8 cellular contexts compared by ENCODE assay signal in genomic region chr10:101000602-101000991, GRCh38. TPM values are rescaled to one million over a fixed set of nuclear protein-coding genes. Genes with fewer than 3 reads are reported as not detected.
DNase-seq lines count a peak whose midpoint lies in the region; ATAC-seq, FAIRE-seq and TF ChIP-seq lines count a peak whose summit lies in the region.
"Had no signal": no experiment of that assay in that cellular context is flagged by ENCODE, and none has a peak within 500 bp of the region (broad histone marks: within the 10 kb centered on the region; RNA-seq: fewer than 3 reads in every experiment).

No MANE protein-coding gene starts in this region.

- H3K27me3 ChIP-seq in keratinocyte (ENCODE audit: control insufficient read depth, extremely low read depth, insufficient read depth, low read length) (no peaks in the 10 kb centered on the region), aorta (ENCODE audit: control insufficient read depth in 1 of 2, insufficient read depth in 2 of 2, low read length in 1 of 2) (no peaks in the 10 kb centered on the region)

- no peaks in the 10 kb centered on the region for H3K9me1 ChIP-seq in keratinocyte (ENCODE audit: control insufficient read depth, extremely low read depth, insufficient read depth, low read length)

- H3K27me3 Mint-ChIP-seq in stimulated activated naive CD8-positive, alpha-beta T cell treated with anti-CD3 and anti-CD28 coated beads, Interleukin-15, Interleukin-2, amounts not matched to agents 100 ng/mL and 50 ng/mL, for 24 hours: no peaks in the 10 kb centered on the region

- H3K79me2 ChIP-seq in keratinocyte (ENCODE audit: control insufficient read depth, insufficient read depth, low read length): peaks cover 26% of the 10 kb centered on the region

- peak overlapping the region; percentile 93 for H3K9ac ChIP-seq in keratinocyte (ENCODE audit: control insufficient read depth, extremely low read depth, insufficient read depth, low read length)

- H3K27ac Mint-ChIP-seq in stimulated activated naive CD8-positive, alpha-beta T cell treated with anti-CD3 and anti-CD28 coated beads, Interleukin-15, Interleukin-2, amounts not matched to agents 100 ng/mL and 50 ng/mL, for 24 hours: no peak overlapping the region

- WGBS in aorta, 2 donors: 6 to 18% methylated on average over 7 of the region's 7 CpGs

- no peak for DNase-seq in stimulated activated naive CD8-positive, alpha-beta T cell treated with anti-CD3 and anti-CD28 coated beads, Interleukin-15, Interleukin-2, amounts not matched to agents 100 U/mL and 50 U/mL, for 24 hours
- DNase-seq in keratinocyte (ENCODE audit: low read depth, low spot score) (no peak), aorta (no peak), NCI-H1694 treated with DMSO at 0.1 percent for 48 hours (lab: John Stamatoyannopoulos, UW) (no peak), DMS79 (lab: John Stamatoyannopoulos, UW) (no peak)
- DNase-seq: NCI-H1930 had no signal

- H3K4me1 Mint-ChIP-seq in stimulated activated naive CD8-positive, alpha-beta T cell treated with anti-CD3 and anti-CD28 coated beads, Interleukin-15, Interleukin-2, amounts not matched to agents 100 ng/mL and 50 ng/mL, for 24 hours (ENCODE audit: low read depth): peaks cover 30% of the 10 kb centered on the region

- no peak for ATAC-seq in stimulated activated naive CD8-positive, alpha-beta T cell treated with anti-CD3 and anti-CD28 coated beads, Interleukin-15, Interleukin-2, amounts not matched to agents 100 U/mL and 50 U/mL, for 24 hours
- ATAC-seq in aorta (ENCODE audit: low FRiP score): no peak

- TF ChIP-seq CTCF in keratinocyte (optimal IDR thresholded peaks at IDR 0.05 in 1 of 3, IDR thresholded peaks at IDR 0.05 in 1 of 3, conservative IDR thresholded peaks at IDR 0.05 in 1 of 3; ENCODE audit: extremely low read depth in 1 of 3, insufficient read depth in 2 of 3, low read length in 3 of 3): no peak

- H3K9me3 ChIP-seq in keratinocyte (ENCODE audit: control insufficient read depth, low read depth, low read length): no peaks in the 10 kb centered on the region
- H3K9me3 ChIP-seq in aorta (ENCODE audit: control insufficient read depth, low read length): no peaks in the 10 kb centered on the region

- dilution Hi-C loops in keratinocyte (cut with MboI; ENCODE audit: extremely low pct_ligation_motif_present, low sequenced_read_pairs): no loop called here

- no peak for FAIRE-seq in keratinocyte (lab: Jason Lieb, UNC)
- FAIRE-seq: islet of Langerhans had no signal

- H3K27ac ChIP-seq in keratinocyte (ENCODE audit: control insufficient read depth, insufficient read depth, low read length) (peak overlapping the region; percentile 85), aorta (ENCODE audit: low read depth in 1 of 2, low read length in 2 of 2) (peak overlapping the region; percentile 85 to 89)

- H3K36me3 ChIP-seq in keratinocyte (ENCODE audit: control insufficient read depth in 2 of 2, extremely low read depth in 1 of 2, insufficient read depth in 2 of 2, low read length in 2 of 2) (peaks cover 6 to 16% of the 10 kb centered on the region in 2 experiments), aorta (ENCODE audit: control insufficient read depth in 1 of 2, insufficient read depth in 2 of 2, low read length in 1 of 2) (peaks cover 0 to 2% of the 10 kb centered on the region in 2 donors)

- H3K4me3 Mint-ChIP-seq in stimulated activated naive CD8-positive, alpha-beta T cell treated with anti-CD3 and anti-CD28 coated beads, Interleukin-15, Interleukin-2, amounts not matched to agents 100 ng/mL and 50 ng/mL, for 24 hours: peak overlapping the region; percentile 65

- intact Hi-C loops in aorta (cut with DNase I): no loop called here

- H3K9me3 Mint-ChIP-seq in stimulated activated naive CD8-positive, alpha-beta T cell treated with anti-CD3 and anti-CD28 coated beads, Interleukin-15, Interleukin-2, amounts not matched to agents 100 ng/mL and 50 ng/mL, for 24 hours: no peaks in the 10 kb centered on the region

- H3K4me3 ChIP-seq in keratinocyte (ENCODE audit: control insufficient read depth in 2 of 3, extremely low read depth in 1 of 3, insufficient read depth in 2 of 3, low read depth in 1 of 3, low read length in 3 of 3): peak overlapping the region; percentile 82 to 90 (median 87)
- peak overlapping the region; percentile 69 for H3K4me3 ChIP-seq in aorta (ENCODE audit: low read length in 2 of 2)

- H4K20me1 ChIP-seq in keratinocyte (ENCODE audit: control insufficient read depth, extremely low read depth, insufficient read depth, low read length): no peaks in the 10 kb centered on the region

- no peak overlapping the region for H2AFZ ChIP-seq in keratinocyte (ENCODE audit: control insufficient read depth, low read length)

- peaks cover 17% of the 10 kb centered on the region for H3K4me1 ChIP-seq in keratinocyte (ENCODE audit: control insufficient read depth, extremely low read depth, insufficient read depth, low read length)
- no peaks in the 10 kb centered on the region for H3K4me1 ChIP-seq in aorta (ENCODE audit: control insufficient read depth in 1 of 2, insufficient read depth in 2 of 2, low read length in 2 of 2)

- peak overlapping the region; percentile 94 for H3K4me2 ChIP-seq in keratinocyte (ENCODE audit: control insufficient read depth, extremely low read depth, insufficient read depth, low read depth, low read length)

- peaks cover 4% of the 10 kb centered on the region for H3K36me3 Mint-ChIP-seq in stimulated activated naive CD8-positive, alpha-beta T cell treated with anti-CD3 and anti-CD28 coated beads, Interleukin-15, Interleukin-2, amounts not matched to agents 100 ng/mL and 50 ng/mL, for 24 hours (ENCODE audit: low read depth)

RNA-seq across cellular contexts. Expression of gene LZTS2, which starts 1.0 kb away (rescaled TPM):
- 18.1 to 36.7 TPM (median 18.6 TPM) in 3 replicates for polyA plus RNA-seq in keratinocyte
- 12.2 TPM for polyA plus RNA-seq in keratinocyte (2011; ENCODE audit: low read depth)
- polyA plus RNA-seq in keratinocyte (2011; cell fraction: cytosol; rRNA removed): 20.5 and 45.3 TPM in 2 replicates
- polyA plus RNA-seq in keratinocyte (2011; cell fraction: nucleus; rRNA removed): 64.4 and 90.2 TPM in 2 replicates
- 26.0 and 29.4 TPM in 2 replicates for polyA plus RNA-seq in keratinocyte (2012; ENCODE audit: low replicate concordance)
- polyA minus RNA-seq in keratinocyte: 19.3 to 30.7 TPM (median 27.6 TPM) in 3 replicates
- polyA minus RNA-seq in keratinocyte (2011; cell fraction: cytosol; rRNA and poly(A)+ RNA removed): 48.3 TPM
- 34.0 and 40.1 TPM in 2 replicates for polyA minus RNA-seq in keratinocyte (2011; cell fraction: nucleus; rRNA and poly(A)+ RNA removed)
- 10 to 100 TPM; 94.0 to 95.3 TPM for total RNA-seq in aorta
- 100 to 1,000 TPM in 1 of 2 donors, 10 to 100 TPM in 1; 38.3 to 108 TPM for polyA plus RNA-seq in aorta

RNA-seq across cellular contexts. Expression of gene TWNK, which starts 13.3 kb away (rescaled TPM):
- polyA plus RNA-seq in keratinocyte (10.1 to 16.9 TPM (median 12.9 TPM) in 3 replicates), aorta (1 to 10 TPM; 3.0 to 4.5 TPM)
- 14.5 TPM for polyA plus RNA-seq in keratinocyte (2011; ENCODE audit: low read depth)
- polyA plus RNA-seq in keratinocyte (2011; cell fraction: cytosol; rRNA removed): 9.7 and 10.5 TPM in 2 replicates
- 16.0 and 17.1 TPM in 2 replicates for polyA plus RNA-seq in keratinocyte (2011; cell fraction: nucleus; rRNA removed)
- 11.5 and 17.0 TPM in 2 replicates for polyA plus RNA-seq in keratinocyte (2012; ENCODE audit: low replicate concordance)
- polyA minus RNA-seq in keratinocyte: 10.7 to 18.9 TPM (median 17.8 TPM) in 3 replicates
- polyA minus RNA-seq in keratinocyte (2011; cell fraction: cytosol; rRNA and poly(A)+ RNA removed): 11.9 TPM
- polyA minus RNA-seq in keratinocyte (2011; cell fraction: nucleus; rRNA and poly(A)+ RNA removed): 6.3 and 9.1 TPM in 2 replicates
- total RNA-seq in aorta: 1 to 10 TPM; 4.6 to 5.7 TPM

RNA-seq across cellular contexts. Expression of gene MRPL43, which starts 13.3 kb away (rescaled TPM):
- polyA plus RNA-seq in keratinocyte (71.1 to 105 TPM (median 75.3 TPM) in 3 replicates), aorta (100 to 1,000 TPM in 1 of 2 donors, 10 to 100 TPM in 1; 69.4 to 104 TPM)
- polyA plus RNA-seq in keratinocyte (2011; ENCODE audit: low read depth): 18.7 TPM
- polyA plus RNA-seq in keratinocyte (2011; cell fraction: cytosol; rRNA removed): 58.8 and 96.9 TPM in 2 replicates
- polyA plus RNA-seq in keratinocyte (2011; cell fraction: nucleus; rRNA removed): 43.4 and 62.6 TPM in 2 replicates
- polyA plus RNA-seq in keratinocyte (2012; ENCODE audit: low replicate concordance): 87.8 and 108 TPM in 2 replicates
- polyA minus RNA-seq in keratinocyte: 26.0 to 32.3 TPM (median 28.7 TPM) in 3 replicates
- 56.2 TPM for polyA minus RNA-seq in keratinocyte (2011; cell fraction: cytosol; rRNA and poly(A)+ RNA removed)
- polyA minus RNA-seq in keratinocyte (2011; cell fraction: nucleus; rRNA and poly(A)+ RNA removed): 15.3 and 21.1 TPM in 2 replicates
- 10 to 100 TPM; 38.9 to 59.8 TPM for total RNA-seq in aorta

RNA-seq across cellular contexts. Expression of gene PDZD7, which starts 30.3 kb away (rescaled TPM):
- polyA plus RNA-seq in keratinocyte (0.31 to 0.54 TPM (median 0.54 TPM) in 3 replicates), aorta (1 to 10 TPM in 1 of 2 donors, under 1 TPM in 1; 0.97 to 3.9 TPM)
- 0.10 TPM for polyA plus RNA-seq in keratinocyte (2011; ENCODE audit: low read depth)
- polyA plus RNA-seq in keratinocyte (2011; cell fraction: cytosol; rRNA removed): 0.15 and 0.34 TPM in 2 replicates
- 1.1 and 1.2 TPM in 2 replicates for polyA plus RNA-seq in keratinocyte (2011; cell fraction: nucleus; rRNA removed)
- polyA plus RNA-seq in keratinocyte (2012; ENCODE audit: low replicate concordance): 0.34 and 1.0 TPM in 2 replicates
- 0.20 to 0.40 TPM in 2 of 3 replicates, not detected in the other for polyA minus RNA-seq in keratinocyte
- polyA minus RNA-seq in keratinocyte (2011; cell fraction: cytosol; rRNA and poly(A)+ RNA removed): not detected
- polyA minus RNA-seq in keratinocyte (2011; cell fraction: nucleus; rRNA and poly(A)+ RNA removed): 0.11 and 0.78 TPM in 2 replicates
- total RNA-seq in aorta: 1 to 10 TPM; 1.1 to 1.6 TPM

RNA-seq across cellular contexts. Expression of gene SFXN3, which starts 30.4 kb away (rescaled TPM):
- polyA plus RNA-seq in keratinocyte (77.0 to 102 TPM (median 78.7 TPM) in 3 replicates), aorta (10 to 100 TPM; 42.6 to 97.1 TPM)
- polyA plus RNA-seq in keratinocyte (2011; ENCODE audit: low read depth): 16.3 TPM
- 46.8 and 54.3 TPM in 2 replicates for polyA plus RNA-seq in keratinocyte (2011; cell fraction: cytosol; rRNA removed)
- polyA plus RNA-seq in keratinocyte (2011; cell fraction: nucleus; rRNA removed): 223 and 238 TPM in 2 replicates
- 29.7 and 42.9 TPM in 2 replicates for polyA plus RNA-seq in keratinocyte (2012; ENCODE audit: low replicate concordance)
- polyA minus RNA-seq in keratinocyte: 101 to 143 TPM (median 111 TPM) in 3 replicates
- 110 TPM for polyA minus RNA-seq in keratinocyte (2011; cell fraction: cytosol; rRNA and poly(A)+ RNA removed)
- 45.5 and 69.4 TPM in 2 replicates for polyA minus RNA-seq in keratinocyte (2011; cell fraction: nucleus; rRNA and poly(A)+ RNA removed)
- 100 to 1,000 TPM in 1 of 2 donors, 10 to 100 TPM in 1; 91.5 to 113 TPM for total RNA-seq in aorta
